Comparison of ENCODE assay signal across 24 cellular contexts in genomic region chr3:44427683-44428082, GRCh38. TPM values are rescaled to one million over a fixed set of nuclear protein-coding genes. Genes with fewer than 3 reads are reported as not detected.
DNase-seq lines count a peak whose midpoint lies in the region; ATAC-seq and TF ChIP-seq lines count a peak whose summit lies in the region.
"Had no signal": no experiment of that assay in that cellular context is flagged by ENCODE, and none has a peak within 500 bp of the region (broad histone marks: within the 10 kb centered on the region; RNA-seq: fewer than 3 reads in every experiment).

No MANE protein-coding gene starts in this region.

- no peak overlapping the region for H3K4me2 ChIP-seq in neural progenitor cell

- H3K4me3 Mint-ChIP-seq in WTC11 (no peak overlapping the region), neural progenitor cell (no peak overlapping the region)
- H3K4me3 Mint-ChIP-seq: CD8-positive, alpha-beta memory T cell had no signal

- peak overlapping the region; percentile 73 for H2AFZ ChIP-seq in neural progenitor cell (replicated peaks)
- H2AFZ ChIP-seq: GM23248 had no signal

- POLR2A ChIA-PET in WTC11 (lab: Charles Lee): no interaction called here

- CTCF ChIA-PET in WTC11 (lab: Charles Lee): interaction anchor here (1.1 to 1.2 kb wide), 2 partner anchors 10 to 18 kb away, joined by 3 to 4 read pairs; no protein-coding TSS in a partner anchor

- H3K36me3 Mint-ChIP-seq in WTC11 (no peaks in the 10 kb centered on the region), neural progenitor cell (no peaks in the 10 kb centered on the region)
- H3K36me3 Mint-ChIP-seq: CD8-positive, alpha-beta memory T cell had no signal

- H3K4me1 Mint-ChIP-seq in WTC11 (peaks cover 6% of the 10 kb centered on the region), neural progenitor cell (peaks cover 17% of the 10 kb centered on the region)
- H3K4me1 Mint-ChIP-seq: CD8-positive, alpha-beta memory T cell had no signal

- no peak for TF ChIP-seq CTCF in WTC11 (IDR thresholded peaks at IDR 0.05)
- no peak for TF ChIP-seq CTCF in neural progenitor cell (IDR thresholded peaks at IDR 0.05)
- TF ChIP-seq CTCF in thyroid gland (IDR thresholded peaks at IDR 0.05): no peak

- H3K9me3 ChIP-seq in neural progenitor cell (ENCODE audit: low read depth) (no peaks in the 10 kb centered on the region), thyroid gland (no peaks in the 10 kb centered on the region)

- no peaks in the 10 kb centered on the region for H3K9me3 Mint-ChIP-seq in WTC11
- no peaks in the 10 kb centered on the region for H3K9me3 Mint-ChIP-seq in neural progenitor cell
- H3K9me3 Mint-ChIP-seq: CD8-positive, alpha-beta memory T cell had no signal

- H3K79me2 ChIP-seq in neural progenitor cell (ENCODE audit: low read depth): no peaks in the 10 kb centered on the region

- no peak overlapping the region for H3K27ac Mint-ChIP-seq in WTC11
- peak overlapping the region; percentile 79 for H3K27ac Mint-ChIP-seq in neural progenitor cell
- H3K27ac Mint-ChIP-seq: CD8-positive, alpha-beta memory T cell had no signal

- ATAC-seq in WTC11: peak; percentile 86
- ATAC-seq in HG02610 (IDR thresholded peaks at IDR 0.05; ENCODE audit: unreplicated experiment): no peak
- ATAC-seq: PC-3 had no signal

- H4K20me1 ChIP-seq in neural progenitor cell (ENCODE audit: low read depth): no peaks in the 10 kb centered on the region

- H3F3A ChIP-seq in neural progenitor cell (ENCODE audit: low read depth): no peaks in the 10 kb centered on the region

- intact Hi-C loops in thyroid gland (cut with DNase I) (no loop called here), cardiac septum (cut with DNase I) (no loop called here)

- no peak overlapping the region for H3K9ac ChIP-seq in neural progenitor cell
- H3K9ac ChIP-seq: GM23248 had no signal

- H3K27me3 ChIP-seq in neural progenitor cell: no peaks in the 10 kb centered on the region
- H3K27me3 ChIP-seq in thyroid gland: no peaks in the 10 kb centered on the region

- TF ChIP-seq POLR2A in thyroid gland (IDR thresholded peaks at IDR 0.05): no peak

- H3K4me1 ChIP-seq in neural progenitor cell: no peaks in the 10 kb centered on the region
- no peaks in the 10 kb centered on the region for H3K4me1 ChIP-seq in thyroid gland

- DNase-seq in NCI-H1436 (lab: John Stamatoyannopoulos, UW) (peak; percentile 2), NCI-H1436 treated with DMSO at 0.1 percent for 48 hours (lab: John Stamatoyannopoulos, UW) (no peak), WTC11 (ENCODE audit: low spot score) (no peak), iPS-NIHi11 (ENCODE audit: low spot score) (peak; percentile 57), neural progenitor cell (ENCODE audit: low spot score) (peak; percentile 11), thyroid gland (no peak), cardiac septum (ENCODE audit: low spot score) (no peak)
- DNase-seq: AML-193; C1 segment of cervical spinal cord; Calu3; CD8-positive, alpha-beta memory T cell; DMS153; GM23248; KBM-7; MM.1S; NCI-H1092; NCI-H146; NCI-H2029; NCI-H226; NCI-H510A treated with DMSO at 0.1 percent for 48 hours; PC-3; Right ventricle myocardium superior had no signal

- H3K4me3 ChIP-seq in neural progenitor cell (no peak overlapping the region), thyroid gland (replicated peaks in 1 of 3) (no peak overlapping the region)
- H3K4me3 ChIP-seq: GM23248 had no signal

- H3K36me3 ChIP-seq in neural progenitor cell (no peaks in the 10 kb centered on the region), thyroid gland (no peaks in the 10 kb centered on the region)

- H3K27ac ChIP-seq in neural progenitor cell (no peak overlapping the region), thyroid gland (no peak overlapping the region)
- H3K27ac ChIP-seq: 22Rv1, GM23248 had no signal

- 83 to 87% methylated on average over 3 of the region's 3 CpGs for WGBS in thyroid gland, 2 donors

- no peaks in the 10 kb centered on the region; the same call in 1 of the 2 replicates for H3K27me3 Mint-ChIP-seq in WTC11 (ENCODE audit: low read depth)
- peaks cover under 1% of the 10 kb centered on the region for H3K27me3 Mint-ChIP-seq in neural progenitor cell (ENCODE audit: insufficient read depth, low read depth)

TF ChIP-seq in WTC11, 78 proteins besides CTCF, POLR2A, EP300 and RAD21 (continues in another document):
- no peak for TF ChIP-seq ZSCAN18 (CRISPR knock-in tag; IDR thresholded peaks at IDR 0.05)
- no peak for TF ChIP-seq ARID4B (CRISPR knock-in tag; IDR thresholded peaks at IDR 0.05; ENCODE audit: borderline replicate concordance)
- TF ChIP-seq ZNF425 (CRISPR knock-in tag; conservative IDR thresholded peaks at IDR 0.05): no peak
- TF ChIP-seq SP1 (CRISPR knock-in tag; conservative IDR thresholded peaks at IDR 0.05): no peak
- TF ChIP-seq SOX15 (CRISPR knock-in tag; IDR thresholded peaks at IDR 0.05): no peak
- TF ChIP-seq HMGXB4 (CRISPR knock-in tag; IDR thresholded peaks at IDR 0.05): no peak

RNA-seq across cellular contexts. Expression of gene ZNF445, which starts 49.8 kb away (rescaled TPM):
- total RNA-seq in WTC11 (2021) (20.3 to 27.7 TPM (median 26.0 TPM) in 3 replicates), neural progenitor cell (ENCODE audit: low replicate concordance) (28.3 and 29.7 TPM in 2 replicates), thyroid gland (1 to 10 TPM; 9.0 to 9.9 (median 9.2) TPM), cardiac septum (16.7 TPM)

Comparison
In these comparisons a context has a peak if more than half of its experiments do, and no peak if none do; other contexts are left out.
1. DNase-seq: peak in NCI-H1436 (single experiment), iPS-NIHi11 (single experiment) and neural progenitor cell (single experiment); none in NCI-H1436 treated with DMSO at 0.1 percent for 48 hours (single experiment), WTC11 (single experiment), thyroid gland (0 of 2) and cardiac septum (single experiment).